ENCODE assay signal across 1 cellular context in genomic region chr3:69250014-69250413, GRCh38.
A peak's percentile ranks its signal among the peaks of the same experiment; 100 is the strongest.
TF ChIP-seq lines count a peak whose summit lies in the region.

No MANE protein-coding gene starts in this region.

TF ChIP-seq in HEK293, 187 proteins besides CTCF, POLR2A, EP300 and RAD21 (continued from another document and continues in another):
- TF ChIP-seq, protein P1, sequence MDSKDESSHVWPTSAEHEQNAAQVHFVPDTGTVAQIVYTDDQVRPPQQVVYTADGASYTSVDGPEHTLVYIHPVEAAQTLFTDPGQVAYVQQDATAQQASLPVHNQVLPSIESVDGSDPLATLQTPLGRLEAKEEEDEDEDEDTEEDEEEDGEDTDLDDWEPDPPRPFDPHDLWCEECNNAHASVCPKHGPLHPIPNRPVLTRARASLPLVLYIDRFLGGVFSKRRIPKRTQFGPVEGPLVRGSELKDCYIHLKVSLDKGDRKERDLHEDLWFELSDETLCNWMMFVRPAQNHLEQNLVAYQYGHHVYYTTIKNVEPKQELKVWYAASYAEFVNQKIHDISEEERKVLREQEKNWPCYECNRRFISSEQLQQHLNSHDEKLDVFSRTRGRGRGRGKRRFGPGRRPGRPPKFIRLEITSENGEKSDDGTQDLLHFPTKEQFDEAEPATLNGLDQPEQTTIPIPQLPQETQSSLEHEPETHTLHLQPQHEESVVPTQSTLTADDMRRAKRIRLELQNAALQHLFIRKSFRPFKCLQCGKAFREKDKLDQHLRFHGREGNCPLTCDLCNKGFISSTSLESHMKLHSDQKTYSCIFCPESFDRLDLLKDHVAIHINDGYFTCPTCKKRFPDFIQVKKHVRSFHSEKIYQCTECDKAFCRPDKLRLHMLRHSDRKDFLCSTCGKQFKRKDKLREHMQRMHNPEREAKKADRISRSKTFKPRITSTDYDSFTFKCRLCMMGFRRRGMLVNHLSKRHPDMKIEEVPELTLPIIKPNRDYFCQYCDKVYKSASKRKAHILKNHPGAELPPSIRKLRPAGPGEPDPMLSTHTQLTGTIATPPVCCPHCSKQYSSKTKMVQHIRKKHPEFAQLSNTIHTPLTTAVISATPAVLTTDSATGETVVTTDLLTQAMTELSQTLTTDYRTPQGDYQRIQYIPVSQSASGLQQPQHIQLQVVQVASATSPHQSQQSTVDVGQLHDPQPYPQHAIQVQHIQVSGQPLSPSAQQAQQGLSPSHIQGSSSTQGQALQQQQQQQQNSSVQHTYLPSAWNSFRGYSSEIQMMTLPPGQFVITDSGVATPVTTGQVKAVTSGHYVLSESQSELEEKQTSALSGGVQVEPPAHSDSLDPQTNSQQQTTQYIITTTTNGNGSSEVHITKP (tag by site-specific recombination; IDR thresholded peaks at IDR 0.05) = peak; percentile 100
- TF ChIP-seq YY1 (tag by site-specific recombination; IDR thresholded peaks at IDR 0.05) (no peak), ZNF76 (tag by site-specific recombination; IDR thresholded peaks at IDR 0.05; ENCODE audit: borderline replicate concordance, low read depth) (peak; percentile 56; the same call in 1 of the 2 replicates), KLF7 (tag by site-specific recombination; IDR thresholded peaks at IDR 0.05; ENCODE audit: borderline replicate concordance) (peak; percentile 75; the same call in 1 of the 2 replicates), EGR2 (tag by site-specific recombination; IDR thresholded peaks at IDR 0.05; ENCODE audit: low read depth) (no peak), GLIS1 (tag by site-specific recombination; IDR thresholded peaks at IDR 0.05) (peak; percentile 49), ZNF600 (tag by site-specific recombination; IDR thresholded peaks at IDR 0.05) (no peak; the same call in 1 of the 2 replicates), ZNF311 (tag by site-specific recombination; IDR thresholded peaks at IDR 0.05; ENCODE audit: borderline replicate concordance) (no peak), ZNF777 (tag by site-specific recombination; IDR thresholded peaks at IDR 0.05; ENCODE audit: borderline replicate concordance) (no peak), ZNF19 (tag by site-specific recombination; IDR thresholded peaks at IDR 0.05; ENCODE audit: low read depth) (no peak), BCL11B (tag by site-specific recombination; IDR thresholded peaks at IDR 0.05; ENCODE audit: low read depth) (0 out of 2 replicates have a peak, but pooled peaks have one; percentile 45), ZNF133 (tag by site-specific recombination; IDR thresholded peaks at IDR 0.05) (no peak), REPIN1 (tag by site-specific recombination; IDR thresholded peaks at IDR 0.05; ENCODE audit: low read depth) (0 out of 2 replicates have a peak, but pooled peaks have one; percentile 84), BCL11A (tag by site-specific recombination; IDR thresholded peaks at IDR 0.05; ENCODE audit: low read depth) (peak; percentile 80; the same call in 1 of the 2 replicates), GLI4 (tag by site-specific recombination; IDR thresholded peaks at IDR 0.05) (peak; percentile 98), ZSCAN30 (tag by site-specific recombination; IDR thresholded peaks at IDR 0.05) (peak; percentile 43; the same call in 1 of the 2 replicates), ZNF132 (tag by site-specific recombination; IDR thresholded peaks at IDR 0.05; ENCODE audit: borderline replicate concordance) (no peak), GLIS2 (tag by site-specific recombination; IDR thresholded peaks at IDR 0.05) (no peak), ZNF398 (tag by site-specific recombination; IDR thresholded peaks at IDR 0.05) (peak; percentile 83), ZBTB1 (tag by site-specific recombination; IDR thresholded peaks at IDR 0.05) (peak; percentile 48; the same call in 1 of the 2 replicates), ZNF112 (tag by site-specific recombination; IDR thresholded peaks at IDR 0.05) (0 out of 2 replicates have a peak, but pooled peaks have one; percentile 19), ZNF501 (tag by site-specific recombination; IDR thresholded peaks at IDR 0.05) (peak; percentile 95), ZNF560 (tag by site-specific recombination; IDR thresholded peaks at IDR 0.05; ENCODE audit: borderline replicate concordance) (no peak), ZNF549 (tag by site-specific recombination; IDR thresholded peaks at IDR 0.05) (no peak), ZNF404 (tag by site-specific recombination; IDR thresholded peaks at IDR 0.05) (no peak), ZFP37 (tag by site-specific recombination; IDR thresholded peaks at IDR 0.05) (peak; percentile 93; the same call in 1 of the 2 replicates), ZNF558 (tag by site-specific recombination; IDR thresholded peaks at IDR 0.05) (no peak), ZNF639 (tag by site-specific recombination; IDR thresholded peaks at IDR 0.05) (peak; percentile 95), ZNF211 (tag by site-specific recombination; IDR thresholded peaks at IDR 0.05; ENCODE audit: low read depth) (no peak), KLF9 (tag by site-specific recombination; IDR thresholded peaks at IDR 0.05; ENCODE audit: low read depth) (peak; percentile 54; the same call in 1 of the 2 replicates), ZNF37A (tag by site-specific recombination; IDR thresholded peaks at IDR 0.05) (no peak), ZNF596 (tag by site-specific recombination; IDR thresholded peaks at IDR 0.05) (no peak)
- TF ChIP-seq, protein P2, sequence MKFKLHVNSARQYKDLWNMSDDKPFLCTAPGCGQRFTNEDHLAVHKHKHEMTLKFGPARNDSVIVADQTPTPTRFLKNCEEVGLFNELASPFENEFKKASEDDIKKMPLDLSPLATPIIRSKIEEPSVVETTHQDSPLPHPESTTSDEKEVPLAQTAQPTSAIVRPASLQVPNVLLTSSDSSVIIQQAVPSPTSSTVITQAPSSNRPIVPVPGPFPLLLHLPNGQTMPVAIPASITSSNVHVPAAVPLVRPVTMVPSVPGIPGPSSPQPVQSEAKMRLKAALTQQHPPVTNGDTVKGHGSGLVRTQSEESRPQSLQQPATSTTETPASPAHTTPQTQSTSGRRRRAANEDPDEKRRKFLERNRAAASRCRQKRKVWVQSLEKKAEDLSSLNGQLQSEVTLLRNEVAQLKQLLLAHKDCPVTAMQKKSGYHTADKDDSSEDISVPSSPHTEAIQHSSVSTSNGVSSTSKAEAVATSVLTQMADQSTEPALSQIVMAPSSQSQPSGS (tag by site-specific recombination; IDR thresholded peaks at IDR 0.05; ENCODE audit: low read depth) = 0 out of 2 replicates have a peak, but pooled peaks have one; percentile 39
- TF ChIP-seq, protein P3, sequence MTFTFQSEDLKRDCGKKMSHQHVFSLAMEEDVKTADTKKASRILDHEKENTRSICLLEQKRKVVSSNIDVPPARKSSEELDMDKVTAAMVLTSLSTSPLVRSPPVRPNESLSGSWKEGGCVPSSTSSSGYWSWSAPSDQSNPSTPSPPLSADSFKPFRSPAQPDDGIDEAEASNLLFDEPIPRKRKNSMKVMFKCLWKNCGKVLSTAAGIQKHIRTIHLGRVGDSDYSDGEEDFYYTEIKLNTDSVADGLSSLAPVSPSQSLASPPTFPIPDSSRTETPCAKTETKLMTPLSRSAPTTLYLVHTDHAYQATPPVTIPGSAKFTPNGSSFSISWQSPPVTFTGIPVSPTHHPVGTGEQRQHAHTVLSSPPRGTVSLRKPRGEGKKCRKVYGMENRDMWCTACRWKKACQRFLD (tag by site-specific recombination; IDR thresholded peaks at IDR 0.05) = no peak
- TF ChIP-seq, protein P4, sequence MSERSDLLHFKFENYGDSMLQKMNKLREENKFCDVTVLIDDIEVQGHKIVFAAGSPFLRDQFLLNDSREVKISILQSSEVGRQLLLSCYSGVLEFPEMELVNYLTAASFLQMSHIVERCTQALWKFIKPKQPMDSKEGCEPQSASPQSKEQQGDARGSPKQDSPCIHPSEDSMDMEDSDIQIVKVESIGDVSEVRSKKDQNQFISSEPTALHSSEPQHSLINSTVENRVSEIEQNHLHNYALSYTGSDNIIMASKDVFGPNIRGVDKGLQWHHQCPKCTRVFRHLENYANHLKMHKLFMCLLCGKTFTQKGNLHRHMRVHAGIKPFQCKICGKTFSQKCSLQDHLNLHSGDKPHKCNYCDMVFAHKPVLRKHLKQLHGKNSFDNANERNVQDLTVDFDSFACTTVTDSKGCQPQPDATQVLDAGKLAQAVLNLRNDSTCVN (tag by site-specific recombination; optimal IDR thresholded peaks at IDR 0.05) = no peak
- TF ChIP-seq, protein P5, sequence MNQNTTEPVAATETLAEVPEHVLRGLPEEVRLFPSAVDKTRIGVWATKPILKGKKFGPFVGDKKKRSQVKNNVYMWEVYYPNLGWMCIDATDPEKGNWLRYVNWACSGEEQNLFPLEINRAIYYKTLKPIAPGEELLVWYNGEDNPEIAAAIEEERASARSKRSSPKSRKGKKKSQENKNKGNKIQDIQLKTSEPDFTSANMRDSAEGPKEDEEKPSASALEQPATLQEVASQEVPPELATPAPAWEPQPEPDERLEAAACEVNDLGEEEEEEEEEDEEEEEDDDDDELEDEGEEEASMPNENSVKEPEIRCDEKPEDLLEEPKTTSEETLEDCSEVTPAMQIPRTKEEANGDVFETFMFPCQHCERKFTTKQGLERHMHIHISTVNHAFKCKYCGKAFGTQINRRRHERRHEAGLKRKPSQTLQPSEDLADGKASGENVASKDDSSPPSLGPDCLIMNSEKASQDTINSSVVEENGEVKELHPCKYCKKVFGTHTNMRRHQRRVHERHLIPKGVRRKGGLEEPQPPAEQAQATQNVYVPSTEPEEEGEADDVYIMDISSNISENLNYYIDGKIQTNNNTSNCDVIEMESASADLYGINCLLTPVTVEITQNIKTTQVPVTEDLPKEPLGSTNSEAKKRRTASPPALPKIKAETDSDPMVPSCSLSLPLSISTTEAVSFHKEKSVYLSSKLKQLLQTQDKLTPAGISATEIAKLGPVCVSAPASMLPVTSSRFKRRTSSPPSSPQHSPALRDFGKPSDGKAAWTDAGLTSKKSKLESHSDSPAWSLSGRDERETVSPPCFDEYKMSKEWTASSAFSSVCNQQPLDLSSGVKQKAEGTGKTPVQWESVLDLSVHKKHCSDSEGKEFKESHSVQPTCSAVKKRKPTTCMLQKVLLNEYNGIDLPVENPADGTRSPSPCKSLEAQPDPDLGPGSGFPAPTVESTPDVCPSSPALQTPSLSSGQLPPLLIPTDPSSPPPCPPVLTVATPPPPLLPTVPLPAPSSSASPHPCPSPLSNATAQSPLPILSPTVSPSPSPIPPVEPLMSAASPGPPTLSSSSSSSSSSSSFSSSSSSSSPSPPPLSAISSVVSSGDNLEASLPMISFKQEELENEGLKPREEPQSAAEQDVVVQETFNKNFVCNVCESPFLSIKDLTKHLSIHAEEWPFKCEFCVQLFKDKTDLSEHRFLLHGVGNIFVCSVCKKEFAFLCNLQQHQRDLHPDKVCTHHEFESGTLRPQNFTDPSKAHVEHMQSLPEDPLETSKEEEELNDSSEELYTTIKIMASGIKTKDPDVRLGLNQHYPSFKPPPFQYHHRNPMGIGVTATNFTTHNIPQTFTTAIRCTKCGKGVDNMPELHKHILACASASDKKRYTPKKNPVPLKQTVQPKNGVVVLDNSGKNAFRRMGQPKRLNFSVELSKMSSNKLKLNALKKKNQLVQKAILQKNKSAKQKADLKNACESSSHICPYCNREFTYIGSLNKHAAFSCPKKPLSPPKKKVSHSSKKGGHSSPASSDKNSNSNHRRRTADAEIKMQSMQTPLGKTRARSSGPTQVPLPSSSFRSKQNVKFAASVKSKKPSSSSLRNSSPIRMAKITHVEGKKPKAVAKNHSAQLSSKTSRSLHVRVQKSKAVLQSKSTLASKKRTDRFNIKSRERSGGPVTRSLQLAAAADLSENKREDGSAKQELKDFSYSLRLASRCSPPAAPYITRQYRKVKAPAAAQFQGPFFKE (tag by site-specific recombination; IDR thresholded peaks at IDR 0.05; ENCODE audit: borderline replicate concordance) = no peak
- TF ChIP-seq, protein P6, sequence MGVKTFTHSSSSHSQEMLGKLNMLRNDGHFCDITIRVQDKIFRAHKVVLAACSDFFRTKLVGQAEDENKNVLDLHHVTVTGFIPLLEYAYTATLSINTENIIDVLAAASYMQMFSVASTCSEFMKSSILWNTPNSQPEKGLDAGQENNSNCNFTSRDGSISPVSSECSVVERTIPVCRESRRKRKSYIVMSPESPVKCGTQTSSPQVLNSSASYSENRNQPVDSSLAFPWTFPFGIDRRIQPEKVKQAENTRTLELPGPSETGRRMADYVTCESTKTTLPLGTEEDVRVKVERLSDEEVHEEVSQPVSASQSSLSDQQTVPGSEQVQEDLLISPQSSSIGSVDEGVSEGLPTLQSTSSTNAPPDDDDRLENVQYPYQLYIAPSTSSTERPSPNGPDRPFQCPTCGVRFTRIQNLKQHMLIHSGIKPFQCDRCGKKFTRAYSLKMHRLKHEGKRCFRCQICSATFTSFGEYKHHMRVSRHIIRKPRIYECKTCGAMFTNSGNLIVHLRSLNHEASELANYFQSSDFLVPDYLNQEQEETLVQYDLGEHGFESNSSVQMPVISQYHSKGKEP (tag by site-specific recombination; IDR thresholded peaks at IDR 0.05) = no peak
- TF ChIP-seq, protein P7, sequence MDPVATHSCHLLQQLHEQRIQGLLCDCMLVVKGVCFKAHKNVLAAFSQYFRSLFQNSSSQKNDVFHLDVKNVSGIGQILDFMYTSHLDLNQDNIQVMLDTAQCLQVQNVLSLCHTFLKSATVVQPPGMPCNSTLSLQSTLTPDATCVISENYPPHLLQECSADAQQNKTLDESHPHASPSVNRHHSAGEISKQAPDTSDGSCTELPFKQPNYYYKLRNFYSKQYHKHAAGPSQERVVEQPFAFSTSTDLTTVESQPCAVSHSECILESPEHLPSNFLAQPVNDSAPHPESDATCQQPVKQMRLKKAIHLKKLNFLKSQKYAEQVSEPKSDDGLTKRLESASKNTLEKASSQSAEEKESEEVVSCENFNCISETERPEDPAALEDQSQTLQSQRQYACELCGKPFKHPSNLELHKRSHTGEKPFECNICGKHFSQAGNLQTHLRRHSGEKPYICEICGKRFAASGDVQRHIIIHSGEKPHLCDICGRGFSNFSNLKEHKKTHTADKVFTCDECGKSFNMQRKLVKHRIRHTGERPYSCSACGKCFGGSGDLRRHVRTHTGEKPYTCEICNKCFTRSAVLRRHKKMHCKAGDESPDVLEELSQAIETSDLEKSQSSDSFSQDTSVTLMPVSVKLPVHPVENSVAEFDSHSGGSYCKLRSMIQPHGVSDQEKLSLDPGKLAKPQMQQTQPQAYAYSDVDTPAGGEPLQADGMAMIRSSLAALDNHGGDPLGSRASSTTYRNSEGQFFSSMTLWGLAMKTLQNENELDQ (tag by site-specific recombination; IDR thresholded peaks at IDR 0.05; ENCODE audit: low read depth) = no peak
